28 cellular contexts compared by ENCODE assay signal in genomic region chr18:9444549-9444948, GRCh38.
"Had no signal": no experiment of that assay in that cellular context is flagged by ENCODE, and none has a peak within 500 bp of the region (broad histone marks: within the 10 kb centered on the region; RNA-seq: fewer than 3 reads in every experiment).

No MANE protein-coding gene starts in this region.

- H3K4me1 ChIP-seq: parathyroid adenoma, psoas muscle, spleen, suprapubic skin, testis, tibial artery, transverse colon, upper lobe of right lung, uterus had no signal

- H3K9ac ChIP-seq: neural progenitor cell, parathyroid adenoma had no signal

- DNase-seq: natural killer cell; occipital lobe; ovary; posterior cingulate gyrus; psoas muscle; right cardiac atrium; spleen; stimulated activated CD4-positive, alpha-beta T cell treated with anti-CD3 and anti-CD28 coated beads, Interleukin-12 subunit alpha, Interleukin-12 subunit beta, amount 100 ng/mL, for 4 hours; stimulated activated CD4-positive, alpha-beta T cell treated with anti-CD3 and anti-CD28 coated beads, Interleukin-1b, Interleukin-23, amount 100 ng/mL, for 48 hours; stimulated activated CD4-positive, alpha-beta T cell treated with anti-CD3 and anti-CD28 coated beads, Interleukin-4, amount 100 ng/mL, for 1 hour; stimulated activated CD4-positive, alpha-beta T cell treated with anti-CD3 and anti-CD28 coated beads, Interleukin-4, amount 100 ng/mL, for 4 hours; stimulated activated CD8-positive, alpha-beta memory T cell treated with anti-CD3 and anti-CD28 coated beads, Interleukin-4, amount 100 ng/mL, for 48 hours; stimulated activated naive CD4-positive, alpha-beta T cell; stimulated activated naive CD8-positive, alpha-beta T cell treated with anti-CD3 and anti-CD28 coated beads, Interleukin-15, amount 100 ng/mL, for 72 hours; stimulated activated naive CD8-positive, alpha-beta T cell treated with anti-CD3 and anti-CD28 coated beads, Interleukin-15, Interleukin-2, amounts not matched to agents 100 U/mL and 50 U/mL, for 24 hours; substantia nigra; testis; tibial artery; transverse colon; upper lobe of right lung; uterus had no signal

- H3K4me3 ChIP-seq: neural progenitor cell, ovary, psoas muscle, skin epidermis, smooth muscle cell, spleen, suprapubic skin, testis, tibial artery, transverse colon, upper lobe of right lung, uterus had no signal

- ATAC-seq: natural killer cell; psoas muscle; right cardiac atrium; sciatic nerve; stimulated activated memory B cell treated with anti-CD40 and anti-IgM and Interleukin-4, amounts not matched to agents 10 μg/mL and 1 μg/mL and 100 μg/mL, for 72 hours; stimulated activated naive CD8-positive, alpha-beta T cell treated with anti-CD3 and anti-CD28 coated beads, Interleukin-15, amount 100 ng/mL, for 72 hours; stimulated activated naive CD8-positive, alpha-beta T cell treated with anti-CD3 and anti-CD28 coated beads, Interleukin-15, Interleukin-2, amounts not matched to agents 100 U/mL and 50 U/mL, for 24 hours; upper lobe of right lung had no signal

- H3K9me3 ChIP-seq: ovary, psoas muscle, suprapubic skin, testis, transverse colon, upper lobe of right lung, uterus had no signal

- H3K27ac ChIP-seq: neural progenitor cell, ovary, parathyroid adenoma, psoas muscle, skin epidermis, spleen, suprapubic skin, testis, tibial artery, transverse colon, upper lobe of right lung, uterus had no signal

- H3K27me3 ChIP-seq: neural progenitor cell, ovary, suprapubic skin, testis, tibial artery, transverse colon, upper lobe of right lung, uterus had no signal

- H3K36me3 ChIP-seq: neural progenitor cell, ovary, spleen, suprapubic skin, tibial artery, transverse colon, upper lobe of right lung, uterus had no signal

- H3K4me2 ChIP-seq: neural progenitor cell, smooth muscle cell had no signal

- H3K79me2 ChIP-seq: parathyroid adenoma had no signal

- H2AFZ ChIP-seq: neural progenitor cell, parathyroid adenoma had no signal
